In the genomic region with DNA sequence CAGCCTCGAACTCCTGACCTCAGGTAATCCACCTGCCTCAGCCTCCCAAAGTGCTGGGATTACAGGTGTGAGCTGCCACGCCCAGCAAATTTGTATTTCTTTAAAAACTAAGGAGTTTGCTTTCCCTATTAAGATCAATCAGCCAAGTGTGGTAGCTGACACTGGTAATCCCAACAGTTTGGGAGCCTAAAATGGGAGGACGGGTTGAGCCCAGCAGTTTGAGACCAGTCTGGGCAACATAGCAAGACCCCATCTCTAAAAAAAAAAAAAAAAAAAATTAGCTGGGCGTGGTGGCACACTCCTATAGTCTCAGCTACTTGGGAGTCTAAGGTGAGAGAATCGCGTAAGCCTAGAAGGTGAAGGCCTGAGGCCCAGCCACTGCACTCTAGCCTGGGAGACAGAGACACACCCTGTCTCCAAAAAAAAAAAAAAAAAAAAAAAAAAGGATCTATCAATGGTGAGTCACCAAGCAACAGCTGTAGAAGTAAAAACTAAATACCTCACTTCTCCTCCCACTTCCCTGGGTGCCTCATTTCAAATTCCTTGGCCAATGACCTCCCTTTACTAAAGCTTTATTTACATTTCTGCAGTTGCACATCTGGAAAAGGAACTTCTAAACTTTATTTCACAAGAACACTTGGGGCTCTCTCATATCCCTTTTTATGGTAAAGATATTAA, we compare ENCODE assay signal across 17 cellular contexts. TPM values are rescaled to one million over a fixed set of nuclear protein-coding genes. Genes with fewer than 3 reads are reported as not detected.
A peak's percentile ranks its signal among the peaks of the same experiment; 100 is the strongest.
DNase-seq lines count a peak whose midpoint lies in the region; ATAC-seq and TF ChIP-seq lines count a peak whose summit lies in the region.
"Had no signal": no experiment of that assay in that cellular context is flagged by ENCODE, and none has a peak within 500 bp of the region (broad histone marks: within the 10 kb centered on the region; RNA-seq: fewer than 3 reads in every experiment).

No MANE protein-coding gene starts in this region.

- intact Hi-C loops in heart left ventricle (cut with DNase I), result no loop called here
- intact Hi-C loops in Right ventricle myocardium inferior (cut with DNase I), result no loop called here

- peak; percentile 37 to 93 (median 70) for ATAC-seq in heart left ventricle
- no peak for ATAC-seq in Right ventricle myocardium inferior
- ATAC-seq in GM18520 (IDR thresholded peaks at IDR 0.05; ENCODE audit: unreplicated experiment), result no peak
- no peak for ATAC-seq in GM18517 (IDR thresholded peaks at IDR 0.05; ENCODE audit: unreplicated experiment)
- ATAC-seq: lower lobe of right lung had no signal

- peak overlapping the region in 9 of 12 donors; percentile 29 to 61 (median 50) for H3K27ac ChIP-seq in heart left ventricle
- H3K27ac ChIP-seq in effector memory CD4-positive, alpha-beta T cell (ENCODE audit: insufficient read depth, low read length, poor library complexity, severe bottlenecking), result no peak overlapping the region
- H3K27ac ChIP-seq: gastroesophageal sphincter, lower lobe of right lung had no signal

- H3K9ac ChIP-seq in adipocyte (ENCODE audit: low read length), result no peak overlapping the region

- no peak for TF ChIP-seq POLR2A in heart left ventricle (IDR thresholded peaks at IDR 0.05)

- H3K4me3 ChIP-seq in heart left ventricle, result no peak overlapping the region
- H3K4me3 ChIP-seq in adipocyte (ENCODE audit: low read length), result no peak overlapping the region
- no peak overlapping the region for H3K4me3 ChIP-seq in effector memory CD4-positive, alpha-beta T cell (ENCODE audit: insufficient read depth, low read depth, low read length, poor library complexity, severe bottlenecking)
- H3K4me3 ChIP-seq: gastroesophageal sphincter, lower lobe of right lung had no signal

- H3K27me3 ChIP-seq in heart left ventricle (no peaks in the 10 kb centered on the region), adipocyte (replicated peaks; ENCODE audit: control insufficient read depth, insufficient read depth, low read length) (no peaks in the 10 kb centered on the region)
- H3K27me3 ChIP-seq in effector memory CD4-positive, alpha-beta T cell (replicated peaks; ENCODE audit: control insufficient read depth, insufficient read depth, low read length, poor library complexity, severe bottlenecking), result no peaks in the 10 kb centered on the region
- H3K27me3 ChIP-seq: gastroesophageal sphincter had no signal

- H3K36me3 ChIP-seq in heart left ventricle (peaks cover 0 to 6% (median 0%) of the 10 kb centered on the region in 9 donors), adipocyte (ENCODE audit: control insufficient read depth, insufficient read depth, low read length, severe bottlenecking) (no peaks in the 10 kb centered on the region)
- no peaks in the 10 kb centered on the region for H3K36me3 ChIP-seq in effector memory CD4-positive, alpha-beta T cell (ENCODE audit: control insufficient read depth, insufficient read depth, low read length)
- H3K36me3 ChIP-seq: gastroesophageal sphincter, lower lobe of right lung had no signal

- H3K4me1 ChIP-seq in heart left ventricle (peaks cover 0 to 27% (median 11%) of the 10 kb centered on the region in 12 donors), adipocyte (ENCODE audit: control insufficient read depth, insufficient read depth, low read length) (peaks cover 16% of the 10 kb centered on the region)
- no peaks in the 10 kb centered on the region for H3K4me1 ChIP-seq in effector memory CD4-positive, alpha-beta T cell (ENCODE audit: control insufficient read depth, insufficient read depth, low read length, poor library complexity, severe bottlenecking)
- H3K4me1 ChIP-seq: lower lobe of right lung had no signal

- DNase-seq in heart left ventricle (peak in 1 of 5 donors; percentile 37), Right ventricle myocardium inferior (ENCODE audit: missing footprints) (no peak), adipocyte (ENCODE audit: low read depth) (peak; percentile 94), hepatic stellate cell (ENCODE audit: low spot score) (peak; percentile 63), DMS114 treated with DMSO at 0.1 percent for 48 hours (lab: John Stamatoyannopoulos, UW; ENCODE audit: unreplicated experiment) (no peak)
- no peak for DNase-seq in effector memory CD4-positive, alpha-beta T cell
- DNase-seq: activated CD4-positive, alpha-beta T cell treated with anti-CD3 and anti-CD28 coated beads for 4 hours; central memory CD4-positive, alpha-beta T cell; lower lobe of right lung; NCI-H446 treated with DMSO at 0.1 percent for 48 hours; SIG-M5 had no signal

- no peaks in the 10 kb centered on the region for H3K9me3 ChIP-seq in heart left ventricle
- no peaks in the 10 kb centered on the region for H3K9me3 ChIP-seq in adipocyte (ENCODE audit: control insufficient read depth, low read length)
- H3K9me3 ChIP-seq in effector memory CD4-positive, alpha-beta T cell (ENCODE audit: control insufficient read depth, low read length), result no peaks in the 10 kb centered on the region
- H3K9me3 ChIP-seq: gastroesophageal sphincter, lower lobe of right lung had no signal

- no peak for TF ChIP-seq CTCF in heart left ventricle (IDR thresholded peaks at IDR 0.05)

- WGBS in heart left ventricle, 4 donors, result 83 to 92% (median 86%) methylated on average over 6 of the region's 6 CpGs

RNA-seq across cellular contexts. Expression of gene LDB2, which starts 54.5 kb away (rescaled TPM):
- total RNA-seq in heart left ventricle (10 to 100 TPM in 8 of 9 donors, 1 to 10 TPM in 1; 9.5 to 38.7 (median 26.6) TPM), Right ventricle myocardium inferior (34.3 TPM)
- polyA plus RNA-seq in heart left ventricle, result 10 to 100 TPM; 16.2 to 23.5 TPM
- total RNA-seq: activated T-helper 2 cell treated with anti-CD3 and anti-CD28 coated beads, Interferon-gamma antibody, Interleukin-2, Interleukin-4, amounts not matched to agents 10 μg/mL and 5 μg/mL and 100 μg/mL, durations not matched to agents 14 hours and 24 hours and 36 hours; G401; progenitor cell of endocrine pancreas had no signal

Comparison
In these comparisons a context has a peak if more than half of its experiments do, and no peak if none do; other contexts are left out.
1. ATAC-seq: peak in heart left ventricle (4 of 4); none in Right ventricle myocardium inferior (single experiment), GM18520 (single experiment) and GM18517 (single experiment).
2. DNase-seq: peak in adipocyte (single experiment) and hepatic stellate cell (single experiment); none in Right ventricle myocardium inferior (single experiment), effector memory CD4-positive, alpha-beta T cell (0 of 3) and DMS114 treated with DMSO at 0.1 percent for 48 hours (single experiment).